Comparison of ENCODE assay signal across 1 cellular context in the genomic region with DNA sequence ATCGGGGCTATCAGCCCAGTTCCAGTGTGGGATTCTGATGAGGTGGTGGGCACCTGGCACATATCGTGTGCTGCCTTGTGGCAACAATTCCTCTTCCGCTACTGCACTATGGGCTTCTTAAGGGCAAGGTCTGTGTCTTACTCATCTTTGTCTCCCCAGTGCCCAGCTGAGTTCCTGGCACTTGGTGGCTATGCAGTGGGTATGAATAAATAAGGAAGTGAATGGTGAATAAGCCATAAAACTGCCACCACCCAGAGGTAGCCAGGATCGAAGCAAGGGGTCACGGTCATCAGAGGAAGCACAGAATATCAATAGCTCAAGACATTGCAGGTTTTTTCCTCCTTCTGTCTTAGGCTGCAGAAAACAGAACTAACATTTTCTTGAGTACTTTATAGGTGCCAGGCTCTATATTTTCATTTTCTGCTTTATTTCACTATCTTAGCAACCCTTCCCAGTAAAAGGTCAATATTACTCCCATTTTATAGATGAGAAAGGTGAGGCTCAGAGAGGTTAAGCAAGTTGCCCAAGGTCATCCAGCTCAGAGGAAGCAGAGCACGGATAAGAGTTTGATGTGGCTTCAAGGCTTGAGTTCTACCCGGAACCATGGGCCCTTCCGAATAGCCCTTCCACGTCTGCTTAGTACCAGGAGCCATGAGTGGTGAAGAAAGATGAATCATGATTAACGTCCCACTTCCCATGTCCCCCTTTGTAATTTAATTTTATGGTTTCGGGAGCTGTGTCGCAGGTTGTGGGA.
A peak's percentile ranks its signal among the peaks of the same experiment; 100 is the strongest.
TF ChIP-seq lines count a peak whose summit lies in the region.

No MANE protein-coding gene starts in this region.

TF ChIP-seq in K562, 482 proteins besides CTCF, POLR2A, EP300 and RAD21:
- TF ChIP-seq, protein P1, sequence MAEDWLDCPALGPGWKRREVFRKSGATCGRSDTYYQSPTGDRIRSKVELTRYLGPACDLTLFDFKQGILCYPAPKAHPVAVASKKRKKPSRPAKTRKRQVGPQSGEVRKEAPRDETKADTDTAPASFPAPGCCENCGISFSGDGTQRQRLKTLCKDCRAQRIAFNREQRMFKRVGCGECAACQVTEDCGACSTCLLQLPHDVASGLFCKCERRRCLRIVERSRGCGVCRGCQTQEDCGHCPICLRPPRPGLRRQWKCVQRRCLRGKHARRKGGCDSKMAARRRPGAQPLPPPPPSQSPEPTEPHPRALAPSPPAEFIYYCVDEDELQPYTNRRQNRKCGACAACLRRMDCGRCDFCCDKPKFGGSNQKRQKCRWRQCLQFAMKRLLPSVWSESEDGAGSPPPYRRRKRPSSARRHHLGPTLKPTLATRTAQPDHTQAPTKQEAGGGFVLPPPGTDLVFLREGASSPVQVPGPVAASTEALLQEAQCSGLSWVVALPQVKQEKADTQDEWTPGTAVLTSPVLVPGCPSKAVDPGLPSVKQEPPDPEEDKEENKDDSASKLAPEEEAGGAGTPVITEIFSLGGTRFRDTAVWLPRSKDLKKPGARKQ (CRISPR knock-in tag; IDR thresholded peaks at IDR 0.05) = no peak
- peak; percentile 31 for TF ChIP-seq RBM25 (IDR thresholded peaks at IDR 0.05; ENCODE audit: low read depth, low read length, severe bottlenecking)
- TF ChIP-seq ESRRA (IDR thresholded peaks at IDR 0.05; ENCODE audit: borderline replicate concordance, low read depth) = 0 out of 2 replicates have a peak, but pooled peaks have one; percentile 22
